Comparison of ENCODE assay signal across 17 cellular contexts in genomic region chr11:65090628-65091027, GRCh38. TPM values are rescaled to one million over a fixed set of nuclear protein-coding genes. Genes with fewer than 3 reads are reported as not detected.
DNase-seq lines count a peak whose midpoint lies in the region; ATAC-seq, FAIRE-seq and TF ChIP-seq lines count a peak whose summit lies in the region.
"Had no signal": no experiment of that assay in that cellular context is flagged by ENCODE, and none has a peak within 500 bp of the region (broad histone marks: within the 10 kb centered on the region; RNA-seq: fewer than 3 reads in every experiment).

No MANE protein-coding gene starts in this region.

- peak overlapping the region in 2 of 3 experiments; percentile 70 to 86; a peak in 2 of 7 replicates for H3K27ac Mint-ChIP-seq in H9

- H3K4me2 ChIP-seq in H9 (ENCODE audit: insufficient read depth, insufficient read length, low read length), result no peak overlapping the region
- no peak overlapping the region for H3K4me2 ChIP-seq in GM12878 (ENCODE audit: control insufficient read depth, insufficient read depth)
- H3K4me2 ChIP-seq: PC-9 had no signal

- H3K23ac ChIP-seq in H9 (ENCODE audit: insufficient read length, low read depth, low read length), result no peak overlapping the region

- DNase-seq in H9 (no peak), GM12878 (ENCODE audit: low read depth, low spot score) (no peak), medulla oblongata (ENCODE audit: extremely low spot score) (peak; percentile 72), substantia nigra (lab: John Stamatoyannopoulos, UW) (peak in 32 of 49 donors; percentile 8 to 73 (median 33)), ACHN (no peak)
- DNase-seq: COR-L47, DMS153, IMR-90, Kasumi-1, NCI-H1105 treated with DMSO at 0.1 percent for 48 hours, NCI-H1694 treated with DMSO at 0.1 percent for 48 hours, NCI-H446, NCI-H748 treated with DMSO at 0.1 percent for 48 hours, PC-9 had no signal

- H3K36me3 ChIP-seq in GM12878 (ENCODE audit: control insufficient read depth in 2 of 2, insufficient read depth in 2 of 2, low read length in 1 of 2), result peaks cover 5 to 11% of the 10 kb centered on the region in 2 experiments

- no peak overlapping the region for H2BK20ac ChIP-seq in H9 (ENCODE audit: low read depth, low read length, poor library complexity, severe bottlenecking)

- H3K18ac ChIP-seq in H9 (ENCODE audit: insufficient read length, low read depth, low read length), result no peak overlapping the region

- RAD21 ChIA-PET in GM12878 (lab: Charles Lee; ENCODE audit: unreplicated experiment), result no interaction called here

- H3K4me3 Mint-ChIP-seq in H9, result no peak overlapping the region; a peak in 1 of 5 replicates

- H2AFZ ChIP-seq in H9 (ENCODE audit: low read length) (no peak overlapping the region), GM12878 (ENCODE audit: control insufficient read depth, low read depth, low read length) (no peak overlapping the region)
- H2AFZ ChIP-seq: PC-9 had no signal

- H3K14ac ChIP-seq in H9 (ENCODE audit: insufficient read depth, low read length), result no peak overlapping the region

- H2AK5ac ChIP-seq in H9 (ENCODE audit: insufficient read length, low read length), result no peak overlapping the region

- peak; percentile 40; the same call in 1 of the 2 replicates for TF ChIP-seq POLR2A in GM12878 (IDR thresholded peaks at IDR 0.05; ENCODE audit: low read depth, low read length)

- H3K9me3 ChIP-seq in H9 (ENCODE audit: control insufficient read depth, low read depth, low read length), result no peaks in the 10 kb centered on the region
- H3K9me3 ChIP-seq in GM12878 (replicated peaks; ENCODE audit: control insufficient read depth, insufficient read depth, low read length), result no peaks in the 10 kb centered on the region
- H3K9me3 ChIP-seq: HAP-1 had no signal

- H4K20me1 ChIP-seq in H9 (ENCODE audit: control insufficient read depth, insufficient read depth, insufficient read length) (no peaks in the 10 kb centered on the region), GM12878 (ENCODE audit: control insufficient read depth, insufficient read depth) (no peaks in the 10 kb centered on the region)

- H3K23me2 ChIP-seq in H9 (ENCODE audit: insufficient read length, low read depth, low read length, poor library complexity, severe bottlenecking), result no peaks in the 10 kb centered on the region

- no peak for TF ChIP-seq EP300 in GM12878 (IDR thresholded peaks at IDR 0.05; ENCODE audit: borderline replicate concordance in 1 of 2, control insufficient read depth in 1 of 2, low read depth in 2 of 2, low read length in 2 of 2)

- H3T11ph ChIP-seq in H9 (ENCODE audit: low read length), result no peak overlapping the region

- H3K4ac ChIP-seq in H9 (ENCODE audit: low read depth, low read length), result no peak overlapping the region

- H3K9ac ChIP-seq in H9 (ENCODE audit: extremely low read depth, insufficient read length, low read length), result peak overlapping the region; percentile 1
- no peak overlapping the region for H3K9ac ChIP-seq in GM12878 (ENCODE audit: control insufficient read depth, insufficient read depth, low read length)

- no peak overlapping the region for H3K4me3 ChIP-seq in GM12878
- H3K4me3 ChIP-seq: HAP-1, PC-9 had no signal

- in situ Hi-C loops in GM12878 (cut with MboI) (no loop called here), ACHN (cut with HindIII; ENCODE audit: low pct_ligation_motif_present, low pct_unique_long_range_greater_than_20kb, low sequenced_read_pairs) (no loop called here)

- H4K8ac ChIP-seq in H9 (replicated peaks; ENCODE audit: insufficient read length, low read depth, low read length), result no peak overlapping the region

- no peak overlapping the region for H3K56ac ChIP-seq in H9 (ENCODE audit: insufficient read length, low read depth, low read length)

- H3K27me3 Mint-ChIP-seq in H9 (ENCODE audit: low read depth), result no peaks in the 10 kb centered on the region

- no peak overlapping the region for H2BK15ac ChIP-seq in H9 (ENCODE audit: low read depth, low read length)

- H3K79me1 ChIP-seq in H9 (ENCODE audit: insufficient read depth, low read depth, low read length, poor library complexity, severe bottlenecking), result no peaks in the 10 kb centered on the region

- CTCF ChIA-PET in GM12878 (lab: Yijun Ruan, JAX), result interaction anchor here (0.7 to 2.1 kb wide), 3 partner anchors 12 to 244 kb away, joined by 3 to 6 read pairs (median 5); no protein-coding TSS in a partner anchor

- H3K4me1 Mint-ChIP-seq in H9, result peaks cover 1 to 2% of the 10 kb centered on the region in 2 experiments; a peak in 3 of 4 replicates

- no peak overlapping the region for H4K5ac ChIP-seq in H9 (ENCODE audit: insufficient read length, low read depth, low read length)

- no peaks in the 10 kb centered on the region for H3K27me3 ChIP-seq in H9 (ENCODE audit: insufficient read depth, low read length)
- H3K27me3 ChIP-seq in GM12878 (replicated peaks in 1 of 2; ENCODE audit: control insufficient read depth in 2 of 2, insufficient read depth in 2 of 2, low read length in 1 of 2), result no peaks in the 10 kb centered on the region

- TF ChIP-seq CTCF in H9 (conservative IDR thresholded peaks at IDR 0.05), result no peak
- no peak for TF ChIP-seq CTCF in GM12878 (IDR thresholded peaks at IDR 0.05 in 2 of 3, conservative IDR thresholded peaks at IDR 0.05 in 1 of 3; ENCODE audit: control insufficient read depth in 2 of 3, extremely low read depth in 1 of 3, insufficient read depth in 1 of 3, low read depth in 3 of 3, low read length in 3 of 3)

- no TSS peak for BruUV-seq in GM12878 (replicated peaks; lab: Mats Ljungman, UMichigan)

- H3K36me3 Mint-ChIP-seq in H9 (ENCODE audit: insufficient read depth in 1 of 3, low read depth in 3 of 3), result peaks cover 3 to 37% (median 34%) of the 10 kb centered on the region in 3 experiments

- H3K27ac ChIP-seq in H9 (ENCODE audit: insufficient read length, low read depth, low read length) (no peak overlapping the region), GM12878 (ENCODE audit: control insufficient read depth, insufficient read depth) (no peak overlapping the region), substantia nigra (ENCODE audit: low read depth, low read length, poor library complexity, severe bottlenecking) (peak overlapping the region; percentile 74)
- H3K27ac ChIP-seq: PC-9 had no signal

- no peak overlapping the region for H2BK12ac ChIP-seq in H9 (ENCODE audit: insufficient read length, low read depth, low read length)

- SMC1A ChIA-PET in GM12878 (lab: Charles Lee; ENCODE audit: uncharacterized antibody, unreplicated experiment), result interaction anchor here (1.0 to 2.2 kb wide), 4 partner anchors 11 to 77 kb away, joined by 3 to 5 read pairs (median 3); partner anchors contain the start of gene ARL2

- no CpG with 5 or more reads among the region's 4 CpGs for WGBS in H9 (ENCODE audit: extremely low coverage, insufficient read length, low lambda C conversion rate)
- 95% methylated on average over 4 of the region's 4 CpGs for WGBS in GM12878 (ENCODE audit: insufficient coverage, insufficient replicate concordance, low lambda C conversion rate, missing lambda C conversion rate)

- H2BK120ac ChIP-seq in H9 (ENCODE audit: low read depth, low read length, poor library complexity, severe bottlenecking), result no peak overlapping the region

- H3K79me2 ChIP-seq in H9 (ENCODE audit: insufficient read depth, low read length) (no peaks in the 10 kb centered on the region), GM12878 (ENCODE audit: control insufficient read depth, insufficient read depth, low read length) (no peaks in the 10 kb centered on the region)

- ATAC-seq in GM12878 (no peak), HG02798 (IDR thresholded peaks at IDR 0.05; ENCODE audit: poor library complexity, unreplicated experiment) (no peak), HG02981 (IDR thresholded peaks at IDR 0.05; ENCODE audit: unreplicated experiment) (no peak)

- H3K9me3 Mint-ChIP-seq in H9, result no peaks in the 10 kb centered on the region

- no peak for FAIRE-seq in GM12878 (lab: Jason Lieb, UNC)

- intact Hi-C loops in GM12878 (cut with micrococcal nuclease; ENCODE audit: unreplicated experiment), result no loop called here

- H2BK5ac ChIP-seq in H9 (ENCODE audit: insufficient read length, low read length), result no peak overlapping the region

- TF ChIP-seq RAD21 in GM12878 (IDR thresholded peaks at IDR 0.05; ENCODE audit: insufficient read depth, low read depth, low read length), result no peak

- H3K4me1 ChIP-seq in H9 (ENCODE audit: insufficient read depth, low read length) (no peaks in the 10 kb centered on the region), GM12878 (ENCODE audit: control insufficient read depth, insufficient read depth, low read length) (no peaks in the 10 kb centered on the region)

- H4K91ac ChIP-seq in H9 (ENCODE audit: insufficient read length, low read depth, low read length), result no peak overlapping the region

- POLR2A ChIA-PET in GM12878 (lab: Charles Lee), result interaction anchor here (0.9 to 1.7 kb wide), 4 partner anchors 11 to 241 kb away, joined by 4 to 7 read pairs (median 4); partner anchors contain the start of genes ARL2 and SAC3D1

RNA-seq across cellular contexts. Expression of gene VPS51, which starts 5.4 kb away (rescaled TPM):
- total RNA-seq in H9 (2021), result 94.7 and 98.5 TPM in 2 replicates
- 185 and 198 TPM in 2 replicates for total RNA-seq in GM12878 (2013; cell fraction: nucleolus; rRNA removed)
- 213 and 279 TPM in 2 replicates for total RNA-seq in GM12878 (2014; rRNA removed)
- total RNA-seq in GM12878 (2014; rRNA removed; fragmentation: Illumina TruSeq; extraction: Trizol), result 55.8 and 61.6 TPM in 2 replicates
- total RNA-seq in GM12878 (2021), result 130 and 140 TPM in 2 replicates
- polyA plus RNA-seq in GM12878 (2011; ENCODE audit: low read depth), result 45.9 TPM
- 37.6 and 91.8 TPM in 2 replicates for polyA plus RNA-seq in GM12878 (2011; rRNA removed)
- 91.7 and 147 TPM in 2 replicates for polyA plus RNA-seq in GM12878 (2011; cell fraction: cytosol; rRNA removed)
- polyA plus RNA-seq in GM12878 (2011; cell fraction: nucleus; rRNA removed), result 175 and 180 TPM in 2 replicates
- polyA plus RNA-seq in GM12878 (2012), result 112 and 203 TPM in 2 replicates
- 8.9 and 25.1 TPM in 2 replicates for polyA plus RNA-seq in GM12878 (2014; fragmentation: Illumina TruSeq; extraction: Trizol)
- polyA plus RNA-seq in GM12878 (2014; fragmentation: Nextera tagmentation; extraction: Ambion mirVana), result 1 to 10 TPM; 1.5 to 8.6 TPM
- polyA plus RNA-seq in GM12878 (2014; rRNA removed), result 123 and 185 TPM in 2 replicates
- polyA plus RNA-seq in GM12878 (2016; fragmentation: Nextera tagmentation; extraction: Ambion mirVana), result 10 to 100 TPM; 41.9 to 50.7 TPM
- 120 and 190 TPM in 2 replicates for polyA minus RNA-seq in GM12878 (2011; rRNA and poly(A)+ RNA removed)
- 85.1 and 134 TPM in 2 replicates for polyA minus RNA-seq in GM12878 (2011; cell fraction: cytosol; rRNA and poly(A)+ RNA removed)
- polyA minus RNA-seq in GM12878 (2011; cell fraction: nucleus; rRNA and poly(A)+ RNA removed), result 44.9 and 77.3 TPM in 2 replicates

RNA-seq across cellular contexts. Expression of gene ZFPL1, which starts 6.6 kb away (rescaled TPM):
- 24.2 and 26.7 TPM in 2 replicates for total RNA-seq in H9 (2021)
- total RNA-seq in GM12878 (2013; cell fraction: nucleolus; rRNA removed), result 48.0 and 48.2 TPM in 2 replicates
- 31.7 and 37.2 TPM in 2 replicates for total RNA-seq in GM12878 (2014; rRNA removed)
- total RNA-seq in GM12878 (2014; rRNA removed; fragmentation: Illumina TruSeq; extraction: Trizol), result 11.0 and 13.8 TPM in 2 replicates
- 29.0 and 31.3 TPM in 2 replicates for total RNA-seq in GM12878 (2021)
- polyA plus RNA-seq in GM12878 (2011; ENCODE audit: low read depth), result 19.0 TPM
- 13.0 and 24.7 TPM in 2 replicates for polyA plus RNA-seq in GM12878 (2011; rRNA removed)
- 31.1 and 31.3 TPM in 2 replicates for polyA plus RNA-seq in GM12878 (2011; cell fraction: cytosol; rRNA removed)
- 66.5 and 81.1 TPM in 2 replicates for polyA plus RNA-seq in GM12878 (2011; cell fraction: nucleus; rRNA removed)
- polyA plus RNA-seq in GM12878 (2012), result 32.6 and 52.6 TPM in 2 replicates
- 9.7 and 20.5 TPM in 2 replicates for polyA plus RNA-seq in GM12878 (2014; fragmentation: Illumina TruSeq; extraction: Trizol)
- 1 to 10 TPM; 2.2 to 5.6 TPM for polyA plus RNA-seq in GM12878 (2014; fragmentation: Nextera tagmentation; extraction: Ambion mirVana)
- 29.3 and 38.0 TPM in 2 replicates for polyA plus RNA-seq in GM12878 (2014; rRNA removed)
- 10 to 100 TPM; 36.6 to 37.8 TPM for polyA plus RNA-seq in GM12878 (2016; fragmentation: Nextera tagmentation; extraction: Ambion mirVana)
- 24.6 and 30.6 TPM in 2 replicates for polyA minus RNA-seq in GM12878 (2011; rRNA and poly(A)+ RNA removed)
- 14.3 and 16.2 TPM in 2 replicates for polyA minus RNA-seq in GM12878 (2011; cell fraction: cytosol; rRNA and poly(A)+ RNA removed)
- polyA minus RNA-seq in GM12878 (2011; cell fraction: nucleus; rRNA and poly(A)+ RNA removed), result 36.6 and 64.6 TPM in 2 replicates

RNA-seq across cellular contexts. Expression of gene CDCA5, which starts 6.8 kb away (rescaled TPM):
- 93.9 and 94.8 TPM in 2 replicates for total RNA-seq in H9 (2021)
- 14.2 and 15.0 TPM in 2 replicates for total RNA-seq in GM12878 (2013; cell fraction: nucleolus; rRNA removed)
- total RNA-seq in GM12878 (2014; rRNA removed), result 54.8 and 58.4 TPM in 2 replicates
- total RNA-seq in GM12878 (2014; rRNA removed; fragmentation: Illumina TruSeq; extraction: Trizol), result 46.1 and 47.9 TPM in 2 replicates
- total RNA-seq in GM12878 (2021), result 78.1 and 81.4 TPM in 2 replicates
- 25.0 TPM for polyA plus RNA-seq in GM12878 (2011; ENCODE audit: low read depth)
- 32.4 and 44.0 TPM in 2 replicates for polyA plus RNA-seq in GM12878 (2011; rRNA removed)
- polyA plus RNA-seq in GM12878 (2011; cell fraction: cytosol; rRNA removed), result 57.8 and 59.5 TPM in 2 replicates
- polyA plus RNA-seq in GM12878 (2011; cell fraction: nucleus; rRNA removed), result 41.6 and 51.2 TPM in 2 replicates
- 38.6 and 41.4 TPM in 2 replicates for polyA plus RNA-seq in GM12878 (2012)
- polyA plus RNA-seq in GM12878 (2014; fragmentation: Illumina TruSeq; extraction: Trizol), result 44.7 and 71.4 TPM in 2 replicates
- polyA plus RNA-seq in GM12878 (2014; fragmentation: Nextera tagmentation; extraction: Ambion mirVana), result 10 to 100 TPM; 21.2 to 34.3 TPM
- polyA plus RNA-seq in GM12878 (2014; rRNA removed), result 77.6 and 80.6 TPM in 2 replicates
- 100 to 1,000 TPM; 105 to 107 TPM for polyA plus RNA-seq in GM12878 (2016; fragmentation: Nextera tagmentation; extraction: Ambion mirVana)
- 23.2 and 37.9 TPM in 2 replicates for polyA minus RNA-seq in GM12878 (2011; rRNA and poly(A)+ RNA removed)
- 17.2 and 25.3 TPM in 2 replicates for polyA minus RNA-seq in GM12878 (2011; cell fraction: cytosol; rRNA and poly(A)+ RNA removed)
- 15.6 and 19.2 TPM in 2 replicates for polyA minus RNA-seq in GM12878 (2011; cell fraction: nucleus; rRNA and poly(A)+ RNA removed)

RNA-seq across cellular contexts. Expression of gene TM7SF2, which starts 21.0 kb away (rescaled TPM):
- total RNA-seq in H9 (2021) (74.8 and 76.1 TPM in 2 replicates), GM12878 (2014; rRNA removed) (29.6 and 32.8 TPM in 2 replicates), GM12878 (2014; rRNA removed; fragmentation: Illumina TruSeq; extraction: Trizol) (9.2 and 9.3 TPM in 2 replicates), GM12878 (2021) (30.2 and 31.2 TPM in 2 replicates)
- total RNA-seq in GM12878 (2013; cell fraction: nucleolus; rRNA removed), result 19.4 and 25.9 TPM in 2 replicates
- 11.5 TPM for polyA plus RNA-seq in GM12878 (2011; ENCODE audit: low read depth)
- polyA plus RNA-seq in GM12878 (2011; rRNA removed) (4.8 and 11.0 TPM in 2 replicates), GM12878 (2014; fragmentation: Illumina TruSeq; extraction: Trizol) (4.3 and 11.3 TPM in 2 replicates), GM12878 (2014; fragmentation: Nextera tagmentation; extraction: Ambion mirVana) (1 to 10 TPM in 1 of 2 experiments, under 1 TPM in 1; 0.52 to 2.9 TPM), GM12878 (2014; rRNA removed) (37.9 and 38.2 TPM in 2 replicates), GM12878 (2016; fragmentation: Nextera tagmentation; extraction: Ambion mirVana) (10 to 100 TPM; 47.4 to 57.7 TPM)
- polyA plus RNA-seq in GM12878 (2011; cell fraction: cytosol; rRNA removed), result 15.4 and 15.7 TPM in 2 replicates
- polyA plus RNA-seq in GM12878 (2011; cell fraction: nucleus; rRNA removed), result 57.8 and 60.5 TPM in 2 replicates
- 19.4 and 19.7 TPM in 2 replicates for polyA plus RNA-seq in GM12878 (2012)
- 13.7 and 19.6 TPM in 2 replicates for polyA minus RNA-seq in GM12878 (2011; rRNA and poly(A)+ RNA removed)
- 4.4 and 7.5 TPM in 2 replicates for polyA minus RNA-seq in GM12878 (2011; cell fraction: cytosol; rRNA and poly(A)+ RNA removed)
- polyA minus RNA-seq in GM12878 (2011; cell fraction: nucleus; rRNA and poly(A)+ RNA removed), result 14.4 and 22.4 TPM in 2 replicates

RNA-seq across cellular contexts. Expression of gene ZNHIT2, which starts 26.9 kb away (rescaled TPM):
- 18.3 and 19.0 TPM in 2 replicates for total RNA-seq in H9 (2021)
- 2.4 and 4.4 TPM in 2 replicates for total RNA-seq in GM12878 (2013; cell fraction: nucleolus; rRNA removed)
- 12.9 and 20.4 TPM in 2 replicates for total RNA-seq in GM12878 (2014; rRNA removed)
- total RNA-seq in GM12878 (2014; rRNA removed; fragmentation: Illumina TruSeq; extraction: Trizol), result 1.3 and 2.0 TPM in 2 replicates
- 15.5 TPM in 2 replicates for total RNA-seq in GM12878 (2021)
- 0.93 TPM for polyA plus RNA-seq in GM12878 (2011; ENCODE audit: low read depth)
- 0.27 and 0.88 TPM in 2 replicates for polyA plus RNA-seq in GM12878 (2011; rRNA removed)
- polyA plus RNA-seq in GM12878 (2011; cell fraction: cytosol; rRNA removed), result 1.5 and 4.1 TPM in 2 replicates
- 2.9 and 4.6 TPM in 2 replicates for polyA plus RNA-seq in GM12878 (2011; cell fraction: nucleus; rRNA removed)
- 5.8 and 6.2 TPM in 2 replicates for polyA plus RNA-seq in GM12878 (2012)
- 0.24 TPM in 1 of 2 replicates, not detected in the other for polyA plus RNA-seq in GM12878 (2014; fragmentation: Illumina TruSeq; extraction: Trizol)
- under 1 TPM in 1 of 2 experiments, not detected in 1; 0.40 TPM for polyA plus RNA-seq in GM12878 (2014; fragmentation: Nextera tagmentation; extraction: Ambion mirVana)
- polyA plus RNA-seq in GM12878 (2014; rRNA removed), result 15.5 and 18.3 TPM in 2 replicates
- polyA plus RNA-seq in GM12878 (2016; fragmentation: Nextera tagmentation; extraction: Ambion mirVana), result 10 to 100 TPM; 17.8 to 18.7 TPM
- 1.2 and 1.5 TPM in 2 replicates for polyA minus RNA-seq in GM12878 (2011; rRNA and poly(A)+ RNA removed)
- polyA minus RNA-seq in GM12878 (2011; cell fraction: cytosol; rRNA and poly(A)+ RNA removed), result 3.3 TPM in 2 replicates
- 5.0 and 11.1 TPM in 2 replicates for polyA minus RNA-seq in GM12878 (2011; cell fraction: nucleus; rRNA and poly(A)+ RNA removed)

Comparison
In these comparisons a context has a peak if more than half of its experiments do, and no peak if none do; other contexts are left out.
1. DNase-seq: peak in medulla oblongata (single experiment) and substantia nigra (32 of 49); none in H9 (single experiment), GM12878 (single experiment) and ACHN (single experiment).